Comparison of ENCODE assay signal across 8 cellular contexts in genomic region chr17:16583781-16584180, GRCh38. TPM values are rescaled to one million over a fixed set of nuclear protein-coding genes. Genes with fewer than 3 reads are reported as not detected.
DNase-seq lines count a peak whose midpoint lies in the region; ATAC-seq and TF ChIP-seq lines count a peak whose summit lies in the region.

No MANE protein-coding gene starts in this region.

- no peaks in the 10 kb centered on the region for H3K27me3 ChIP-seq in vagina
- no peaks in the 10 kb centered on the region for H3K27me3 ChIP-seq in esophagus squamous epithelium

- H3K4me3 Mint-ChIP-seq in stimulated activated naive CD8-positive, alpha-beta T cell treated with anti-CD3 and anti-CD28 coated beads, Interleukin-15, Interleukin-2, amounts not matched to agents 100 ng/mL and 50 ng/mL, for 24 hours, result peak overlapping the region; percentile 78
- peak overlapping the region; percentile 75 for H3K4me3 Mint-ChIP-seq in activated naive CD8-positive, alpha-beta T cell treated with anti-CD3 and anti-CD28 coated beads, Interleukin-2, amount 50 U/mL, for 24 hours
- peak overlapping the region in 7 of 8 donors; percentile 47 to 80 (median 61) for H3K4me3 Mint-ChIP-seq in naive B cell

- peak overlapping the region; percentile 21 for H3K27ac Mint-ChIP-seq in stimulated activated naive CD8-positive, alpha-beta T cell treated with anti-CD3 and anti-CD28 coated beads, Interleukin-15, Interleukin-2, amounts not matched to agents 100 ng/mL and 50 ng/mL, for 24 hours
- H3K27ac Mint-ChIP-seq in activated naive CD8-positive, alpha-beta T cell treated with anti-CD3 and anti-CD28 coated beads, Interleukin-2, amount 50 U/mL, for 24 hours, result peak overlapping the region; percentile 48
- peak overlapping the region in 2 of 6 donors; percentile 33 to 76 for H3K27ac Mint-ChIP-seq in naive B cell

- no peak for TF ChIP-seq CTCF in vagina (IDR thresholded peaks at IDR 0.05)
- TF ChIP-seq CTCF in esophagus squamous epithelium (IDR thresholded peaks at IDR 0.05), result no peak

- no peaks in the 10 kb centered on the region for H3K36me3 Mint-ChIP-seq in stimulated activated naive CD8-positive, alpha-beta T cell treated with anti-CD3 and anti-CD28 coated beads, Interleukin-15, Interleukin-2, amounts not matched to agents 100 ng/mL and 50 ng/mL, for 24 hours (ENCODE audit: low read depth)
- no peaks in the 10 kb centered on the region for H3K36me3 Mint-ChIP-seq in activated naive CD8-positive, alpha-beta T cell treated with anti-CD3 and anti-CD28 coated beads, Interleukin-2, amount 50 U/mL, for 24 hours (ENCODE audit: low read depth)
- H3K36me3 Mint-ChIP-seq in naive B cell, result no peaks in the 10 kb centered on the region

- H3K4me1 Mint-ChIP-seq in stimulated activated naive CD8-positive, alpha-beta T cell treated with anti-CD3 and anti-CD28 coated beads, Interleukin-15, Interleukin-2, amounts not matched to agents 100 ng/mL and 50 ng/mL, for 24 hours (ENCODE audit: low read depth), result peaks cover 11% of the 10 kb centered on the region
- H3K4me1 Mint-ChIP-seq in activated naive CD8-positive, alpha-beta T cell treated with anti-CD3 and anti-CD28 coated beads, Interleukin-2, amount 50 U/mL, for 24 hours, result peaks cover 25% of the 10 kb centered on the region
- peaks cover 8 to 17% (median 12%) of the 10 kb centered on the region in 3 donors for H3K4me1 Mint-ChIP-seq in naive B cell

- ATAC-seq in stimulated activated naive CD8-positive, alpha-beta T cell treated with anti-CD3 and anti-CD28 coated beads, Interleukin-15, Interleukin-2, amounts not matched to agents 100 U/mL and 50 U/mL, for 24 hours, result no peak
- no peak for ATAC-seq in activated naive CD8-positive, alpha-beta T cell treated with anti-CD3 and anti-CD28 coated beads, Interleukin-2, amount 50 U/mL, for 24 hours
- ATAC-seq in naive B cell (ENCODE audit: low read depth in 2 of 2), result no peak
- ATAC-seq in HG03521 (IDR thresholded peaks at IDR 0.05; ENCODE audit: unreplicated experiment), result no peak
- no peak for ATAC-seq in HG02938 (IDR thresholded peaks at IDR 0.05; ENCODE audit: unreplicated experiment)

- no peaks in the 10 kb centered on the region for H3K9me3 Mint-ChIP-seq in stimulated activated naive CD8-positive, alpha-beta T cell treated with anti-CD3 and anti-CD28 coated beads, Interleukin-15, Interleukin-2, amounts not matched to agents 100 ng/mL and 50 ng/mL, for 24 hours
- no peaks in the 10 kb centered on the region for H3K9me3 Mint-ChIP-seq in activated naive CD8-positive, alpha-beta T cell treated with anti-CD3 and anti-CD28 coated beads, Interleukin-2, amount 50 U/mL, for 24 hours
- peaks cover 0 to 9% (median 0%) of the 10 kb centered on the region in 7 donors for H3K9me3 Mint-ChIP-seq in naive B cell

- H3K4me3 ChIP-seq in vagina (peak overlapping the region in 1 of 2 donors; percentile 36), esophagus squamous epithelium (peak overlapping the region in 1 of 4 donors; percentile 33)

- H3K4me1 ChIP-seq in vagina (peaks cover 9% of the 10 kb centered on the region), esophagus squamous epithelium (peaks cover 0 to 27% (median 4%) of the 10 kb centered on the region in 3 donors)

- TF ChIP-seq POLR2A in vagina (IDR thresholded peaks at IDR 0.05), result no peak
- no peak for TF ChIP-seq POLR2A in esophagus squamous epithelium (IDR thresholded peaks at IDR 0.05)

- H3K36me3 ChIP-seq in vagina (no peaks in the 10 kb centered on the region), esophagus squamous epithelium (no peaks in the 10 kb centered on the region)

- peak overlapping the region; percentile 9 for H3K27ac ChIP-seq in vagina
- peak overlapping the region in 2 of 4 donors; percentile 40 for H3K27ac ChIP-seq in esophagus squamous epithelium

- WGBS in esophagus squamous epithelium, 2 donors, result 42 to 55% methylated on average over 7 of the region's 7 CpGs

- peaks cover 49% of the 10 kb centered on the region for H3K27me3 Mint-ChIP-seq in stimulated activated naive CD8-positive, alpha-beta T cell treated with anti-CD3 and anti-CD28 coated beads, Interleukin-15, Interleukin-2, amounts not matched to agents 100 ng/mL and 50 ng/mL, for 24 hours
- peaks cover 46% of the 10 kb centered on the region for H3K27me3 Mint-ChIP-seq in activated naive CD8-positive, alpha-beta T cell treated with anti-CD3 and anti-CD28 coated beads, Interleukin-2, amount 50 U/mL, for 24 hours
- H3K27me3 Mint-ChIP-seq in naive B cell, result peaks cover 60 to 82% (median 73%) of the 10 kb centered on the region in 3 donors

- H3K9me3 ChIP-seq in vagina, result no peaks in the 10 kb centered on the region
- H3K9me3 ChIP-seq in esophagus squamous epithelium, result no peaks in the 10 kb centered on the region

- DNase-seq in stimulated activated naive CD8-positive, alpha-beta T cell treated with anti-CD3 and anti-CD28 coated beads, Interleukin-15, Interleukin-2, amounts not matched to agents 100 U/mL and 50 U/mL, for 24 hours, result no peak
- DNase-seq in activated naive CD8-positive, alpha-beta T cell treated with anti-CD3 and anti-CD28 coated beads, Interleukin-2, amount 50 U/mL, for 24 hours, result no peak
- no peak for DNase-seq in naive B cell
- no peak for DNase-seq in vagina (ENCODE audit: extremely low spot score in 2 of 2)
- DNase-seq in esophagus squamous epithelium (lab: John Stamatoyannopoulos, UW), result no peak

- intact Hi-C loops in vagina (cut with DNase I), result no loop called here
- intact Hi-C loops in esophagus squamous epithelium (cut with DNase I), result no loop called here

RNA-seq across cellular contexts. Expression of gene ZNF287, which starts 14.8 kb away (rescaled TPM):
- polyA plus RNA-seq in naive B cell (ENCODE audit: low read depth in 6 of 6), result 10 to 100 TPM in 2 of 6 donors, 1 to 10 TPM in 4; 6.7 to 15.3 (median 9.2) TPM
- total RNA-seq in vagina (5.9 TPM), esophagus squamous epithelium (1 to 10 TPM; 2.1 to 3.8 (median 2.2) TPM)
